Comparison of ENCODE assay signal across 35 cellular contexts in the genomic region with DNA sequence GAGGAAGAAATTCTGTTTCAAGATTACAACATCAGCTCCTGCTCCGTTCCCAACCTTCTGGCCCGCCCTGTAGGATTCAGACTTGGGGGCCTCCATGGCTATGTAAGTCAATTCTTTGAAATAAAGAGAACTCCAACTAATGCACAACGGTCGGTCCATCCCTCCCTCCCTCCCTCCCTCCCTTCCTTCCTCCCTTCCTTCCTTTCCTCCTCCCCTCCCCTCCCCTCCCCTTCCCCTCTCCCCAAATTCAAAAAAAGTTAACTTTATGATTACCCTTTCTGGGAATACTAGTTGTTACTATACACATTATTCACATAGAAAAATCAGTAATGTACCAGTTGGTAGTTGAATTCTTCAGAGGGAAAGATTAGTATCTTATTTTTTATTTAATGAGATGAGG.
"Had no signal": no experiment of that assay in that cellular context is flagged by ENCODE, and none has a peak within 500 bp of the region (broad histone marks: within the 10 kb centered on the region; RNA-seq: fewer than 3 reads in every experiment).

No MANE protein-coding gene starts in this region.

- H3K36me3 ChIP-seq: MG63 had no signal

- H3K4me3 ChIP-seq: MG63 had no signal

- DNase-seq: Karpas-422, Kasumi-1, MG63, MM.1S, MV-4-11, NCI-H1048, NCI-H1092, NCI-H1092 treated with DMSO at 0.1 percent for 48 hours, NCI-H1105, NCI-H1105 treated with DMSO at 0.1 percent for 48 hours, NCI-H1417, NCI-H1417 treated with DMSO at 0.1 percent for 48 hours, NCI-H1436, NCI-H1436 treated with DMSO at 0.1 percent for 48 hours, NCI-H146, NCI-H1694, NCI-H1694 treated with DMSO at 0.1 percent for 48 hours, NCI-H187, NCI-H187 treated with DMSO at 0.1 percent for 48 hours, NCI-H1930, NCI-H2029, NCI-H2029 treated with DMSO at 0.1 percent for 48 hours, NCI-H2081, NCI-H2081 treated with DMSO at 0.1 percent for 48 hours, NCI-H2107, NCI-H2171, NCI-H2171 treated with DMSO at 0.1 percent for 48 hours, NCI-H2227 treated with DMSO at 0.1 percent for 48 hours, NCI-H226, NCI-H345, NCI-H446, NCI-H446 treated with DMSO at 0.1 percent for 48 hours, NCI-H510A treated with DMSO at 0.1 percent for 48 hours, NCI-H524 had no signal

- H3K27me3 ChIP-seq: MG63 had no signal

- H3K4me2 ChIP-seq: KMS-11 had no signal

- H3K9me3 ChIP-seq: MG63 had no signal

- H3K9ac ChIP-seq: KMS-11 had no signal

- H3K27ac ChIP-seq: KMS-11 had no signal
